Comparison of ENCODE assay signal across 8 cellular contexts in the genomic region with DNA sequence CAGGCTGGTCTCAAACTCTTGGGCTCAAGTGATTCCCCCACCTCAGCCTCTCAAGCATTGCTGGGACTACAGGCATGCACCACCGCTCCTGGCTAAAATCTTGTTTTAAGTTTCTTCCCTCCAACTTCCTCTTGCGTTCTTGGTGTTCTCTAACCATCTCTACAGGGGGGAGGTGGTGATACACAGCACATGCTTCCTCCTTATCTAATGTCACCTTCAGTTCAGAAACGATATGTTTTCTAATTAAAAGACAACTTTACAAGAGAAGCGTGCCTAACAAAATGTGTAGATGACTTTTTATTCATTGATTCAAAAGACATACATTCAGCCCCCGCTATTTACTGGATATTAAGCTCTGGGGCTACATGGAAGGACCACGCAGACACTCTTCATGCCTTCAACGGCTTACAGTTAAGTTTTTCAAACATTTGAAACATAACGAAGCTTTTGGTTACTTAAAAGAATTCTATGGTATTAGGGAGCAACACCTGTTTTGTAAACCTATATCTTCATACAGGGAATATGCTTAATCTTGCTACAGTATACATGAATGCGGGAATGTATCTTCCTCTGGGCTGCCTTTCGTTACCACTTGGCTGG. TPM values are rescaled to one million over a fixed set of nuclear protein-coding genes. Genes with fewer than 3 reads are reported as not detected.
A peak's percentile ranks its signal among the peaks of the same experiment; 100 is the strongest.
DNase-seq lines count a peak whose midpoint lies in the region; ATAC-seq and TF ChIP-seq lines count a peak whose summit lies in the region.

No MANE protein-coding gene starts in this region.

- H3K27me3 ChIP-seq in WERI-Rb-1 (ENCODE audit: insufficient read depth, low read depth, severe bottlenecking) = no peaks in the 10 kb centered on the region

- DNase-seq in WERI-Rb-1 (no peak), globus pallidus (ENCODE audit: low spot score) (peak; percentile 24), renal cortical epithelial cell (ENCODE audit: low read depth) (peak; percentile 17), activated gamma-delta T cell treated with Interleukin-2 at 50 U/mL for 16 hours (no peak)
- DNase-seq in stimulated activated naive CD4-positive, alpha-beta T cell treated with Interleukin-2 at 50 U/mL for 16 hours (lab: John Stamatoyannopoulos, UW) = no peak

- peak overlapping the region; percentile 99 for H3K27ac ChIP-seq in C4-2B
- H3K27ac ChIP-seq in WERI-Rb-1 = peak overlapping the region; percentile 97

- H3K36me3 ChIP-seq in WERI-Rb-1 = peaks cover 38% of the 10 kb centered on the region

- TF ChIP-seq CTCF in C4-2B (conservative IDR thresholded peaks at IDR 0.05) (no peak), WERI-Rb-1 (IDR thresholded peaks at IDR 0.05; ENCODE audit: low read depth, low read length) (no peak)

- ATAC-seq in GM19043 (IDR thresholded peaks at IDR 0.05; ENCODE audit: low read depth, unreplicated experiment) (peak; percentile 40), HG03460 (IDR thresholded peaks at IDR 0.05; ENCODE audit: unreplicated experiment) (peak; percentile 41)

- H3K4me3 ChIP-seq in WERI-Rb-1 (ENCODE audit: low read depth, low read length) = peak overlapping the region; percentile 85

- H3K9me3 ChIP-seq in WERI-Rb-1 (ENCODE audit: severe bottlenecking) = no peaks in the 10 kb centered on the region

RNA-seq across cellular contexts. Expression of gene DLAT, which starts 0.9 kb away (rescaled TPM):
- total RNA-seq in renal cortical epithelial cell = 41.0 and 47.9 TPM in 2 replicates

RNA-seq across cellular contexts. Expression of gene PIH1D2, which starts 49.5 kb away (rescaled TPM):
- 3.0 and 7.4 TPM in 2 replicates for total RNA-seq in renal cortical epithelial cell

RNA-seq across cellular contexts. Expression of gene NKAPD1, which starts 49.8 kb away (rescaled TPM):
- 28.5 and 44.0 TPM in 2 replicates for total RNA-seq in renal cortical epithelial cell

Comparison
In these comparisons a context has a peak if more than half of its experiments do, and no peak if none do; other contexts are left out.
1. DNase-seq: peak in globus pallidus (single experiment) and renal cortical epithelial cell (single experiment); none in WERI-Rb-1 (single experiment), stimulated activated naive CD4-positive, alpha-beta T cell treated with Interleukin-2 at 50 U/mL for 16 hours (single experiment) and activated gamma-delta T cell treated with Interleukin-2 at 50 U/mL for 16 hours (single experiment).